8 cellular contexts compared by ENCODE assay signal in genomic region chr15:93030430-93031102, GRCh38. TPM values are rescaled to one million over a fixed set of nuclear protein-coding genes. Genes with fewer than 3 reads are reported as not detected.
DNase-seq lines count a peak whose midpoint lies in the region; ATAC-seq and TF ChIP-seq lines count a peak whose summit lies in the region.

No MANE protein-coding gene starts in this region.

- H3K4me1 ChIP-seq in CD8-positive, alpha-beta T cell (ENCODE audit: insufficient read depth, low read length), result peaks cover 15% of the 10 kb centered on the region
- H3K4me1 ChIP-seq in NT2/D1 (ENCODE audit: insufficient read depth, insufficient read length) (peaks cover 3% of the 10 kb centered on the region), esophagus muscularis mucosa (peaks cover 48 to 57% (median 57%) of the 10 kb centered on the region in 4 donors)
- peaks cover 0 to 11% of the 10 kb centered on the region in 2 donors for H3K4me1 ChIP-seq in naive thymus-derived CD4-positive, alpha-beta T cell (ENCODE audit: control insufficient read depth in 2 of 2, insufficient read depth in 2 of 2, low read length in 2 of 2)

- H3K9ac ChIP-seq in NT2/D1 (ENCODE audit: insufficient read length, low read depth), result no peak overlapping the region

- H3K27me3 Mint-ChIP-seq in CD8-positive, alpha-beta T cell (ENCODE audit: low read depth), result no peaks in the 10 kb centered on the region
- no peaks in the 10 kb centered on the region for H3K27me3 Mint-ChIP-seq in naive thymus-derived CD4-positive, alpha-beta T cell

- H3K4me1 Mint-ChIP-seq in CD8-positive, alpha-beta T cell (ENCODE audit: low read depth), result peaks cover 26% of the 10 kb centered on the region
- H3K4me1 Mint-ChIP-seq in naive thymus-derived CD4-positive, alpha-beta T cell, result peaks cover 6 to 33% (median 20%) of the 10 kb centered on the region in 7 donors

- H3K27me3 ChIP-seq in CD8-positive, alpha-beta T cell (ENCODE audit: insufficient read depth, low read length), result no peaks in the 10 kb centered on the region
- H3K27me3 ChIP-seq in NT2/D1 (ENCODE audit: insufficient read depth, insufficient read length) (no peaks in the 10 kb centered on the region), esophagus muscularis mucosa (peaks cover 0 to 5% (median 0%) of the 10 kb centered on the region in 4 donors)
- H3K27me3 ChIP-seq in naive thymus-derived CD4-positive, alpha-beta T cell (ENCODE audit: control insufficient read depth in 2 of 2, insufficient read depth in 2 of 2, low read length in 2 of 2), result no peaks in the 10 kb centered on the region

- TF ChIP-seq CTCF in CD8-positive, alpha-beta T cell (IDR thresholded peaks at IDR 0.05), result peak; percentile 82
- peak; percentile 88 to 96 (median 94) for TF ChIP-seq CTCF in esophagus muscularis mucosa (IDR thresholded peaks at IDR 0.05)

- H3K4me3 ChIP-seq in CD8-positive, alpha-beta T cell (ENCODE audit: low read depth, low read length), result no peak overlapping the region
- H3K4me3 ChIP-seq in NT2/D1 (ENCODE audit: insufficient read length, low read depth) (no peak overlapping the region), esophagus muscularis mucosa (peak overlapping the region in 1 of 4 donors; percentile 28)
- no peak overlapping the region for H3K4me3 ChIP-seq in naive thymus-derived CD4-positive, alpha-beta T cell (ENCODE audit: low read length)

- no peak overlapping the region for H3K27ac ChIP-seq in CD8-positive, alpha-beta T cell (ENCODE audit: low read depth, low read length)
- peak overlapping the region; percentile 84 to 91 (median 89) for H3K27ac ChIP-seq in esophagus muscularis mucosa (replicated peaks in 1 of 4)
- no peak overlapping the region for H3K27ac ChIP-seq in naive thymus-derived CD4-positive, alpha-beta T cell (ENCODE audit: low read depth, low read length)

- H3K9me3 Mint-ChIP-seq in CD8-positive, alpha-beta T cell, result no peaks in the 10 kb centered on the region
- H3K9me3 Mint-ChIP-seq in naive thymus-derived CD4-positive, alpha-beta T cell, result no peaks in the 10 kb centered on the region

- peaks cover 12% of the 10 kb centered on the region for H3K36me3 ChIP-seq in CD8-positive, alpha-beta T cell (ENCODE audit: insufficient read depth, low read length)
- peaks cover 28% of the 10 kb centered on the region for H3K36me3 ChIP-seq in NT2/D1 (ENCODE audit: insufficient read depth, insufficient read length, low read length)
- peaks cover 0 to 13% (median 12%) of the 10 kb centered on the region in 4 donors for H3K36me3 ChIP-seq in esophagus muscularis mucosa
- peaks cover 0 to 12% (median 0%) of the 10 kb centered on the region in 3 experiments for H3K36me3 ChIP-seq in naive thymus-derived CD4-positive, alpha-beta T cell (ENCODE audit: control insufficient read depth in 2 of 3, insufficient read depth in 3 of 3, low read length in 3 of 3)

- TF ChIP-seq EP300 in esophagus muscularis mucosa (IDR thresholded peaks at IDR 0.05), result no peak

- H3K27ac Mint-ChIP-seq in CD8-positive, alpha-beta T cell, result no peak overlapping the region
- peak overlapping the region in 6 of 9 donors; percentile 69 to 82 (median 74) for H3K27ac Mint-ChIP-seq in naive thymus-derived CD4-positive, alpha-beta T cell

- intact Hi-C loops in CD8-positive, alpha-beta T cell (cut with DNase I, micrococcal nuclease), result loop anchor here (1.0 to 5.0 kb wide), 3 partner anchors 22 to 1292 kb away; no protein-coding TSS in a partner anchor
- intact Hi-C loops in esophagus muscularis mucosa (cut with DNase I), result loop anchor here (2.0 to 5.0 kb wide), 2 partner anchors 57 to 1090 kb away; partner anchors contain the start of gene RGMA
- intact Hi-C loops in naive thymus-derived CD4-positive, alpha-beta T cell (cut with micrococcal nuclease), result loop anchor here (1.0 to 10.0 kb wide), 4 partner anchors 57 to 1294 kb away; partner anchors contain the start of gene RGMA (in 1 of the 2)

- CTCF ChIA-PET in CD8-positive, alpha-beta T cell (lab: Charles Lee), result interaction anchor here (0.5 to 5.6 kb wide), 24 partner anchors 8 to 1293 kb away, joined by 3 to 59 read pairs (median 5); partner anchors contain the start of gene RGMA
- CTCF ChIA-PET in naive thymus-derived CD4-positive, alpha-beta T cell (lab: Charles Lee), result interaction anchor here (0.7 to 1.2 kb wide), 4 partner anchors 15 to 1297 kb away, joined by 3 to 6 read pairs (median 4); no protein-coding TSS in a partner anchor

- no peak for TF ChIP-seq POLR2A in esophagus muscularis mucosa (IDR thresholded peaks at IDR 0.05; ENCODE audit: low read depth)

- WGBS in esophagus muscularis mucosa, result 25% methylated on average over 19 of the region's 20 CpGs

- POLR2A ChIA-PET in CD8-positive, alpha-beta T cell (lab: Charles Lee), result interaction anchor here (1.1 to 1.2 kb wide), 4 partner anchors 17 to 222 kb away, joined by 3 read pairs; no protein-coding TSS in a partner anchor
- POLR2A ChIA-PET in naive thymus-derived CD4-positive, alpha-beta T cell (lab: Charles Lee), result no interaction called here

- peak; percentile 85 for ATAC-seq in CD8-positive, alpha-beta T cell
- peak; percentile 87 for ATAC-seq in HG03342 (IDR thresholded peaks at IDR 0.05; ENCODE audit: unreplicated experiment)
- peak; percentile 85 for ATAC-seq in naive thymus-derived CD4-positive, alpha-beta T cell

- no peaks in the 10 kb centered on the region for H3K9me3 ChIP-seq in CD8-positive, alpha-beta T cell (ENCODE audit: low read length)
- H3K9me3 ChIP-seq in NT2/D1 (ENCODE audit: insufficient read depth, low read length) (no peaks in the 10 kb centered on the region; the same call in 1 of the 2 replicates), esophagus muscularis mucosa (no peaks in the 10 kb centered on the region)
- no peaks in the 10 kb centered on the region for H3K9me3 ChIP-seq in naive thymus-derived CD4-positive, alpha-beta T cell (ENCODE audit: control insufficient read depth in 2 of 3, low read length in 3 of 3)

- H3K4me3 Mint-ChIP-seq in CD8-positive, alpha-beta T cell, result no peak overlapping the region
- H3K4me3 Mint-ChIP-seq in naive thymus-derived CD4-positive, alpha-beta T cell, result peak overlapping the region in 1 of 10 donors; percentile 12

- H3K36me3 Mint-ChIP-seq in CD8-positive, alpha-beta T cell, result peaks cover 22% of the 10 kb centered on the region
- H3K36me3 Mint-ChIP-seq in naive thymus-derived CD4-positive, alpha-beta T cell, result peaks cover 0 to 9% (median 2%) of the 10 kb centered on the region in 5 donors

- DNase-seq in CD8-positive, alpha-beta T cell, result peak; percentile 40 to 77 (median 59)
- DNase-seq in GM19240 (ENCODE audit: insufficient read length, low spot score) (peak; percentile 59), NT2/D1 (ENCODE audit: low read depth, low spot score) (peak; percentile 60), activated T-cell treated with anti-CD3 and anti-CD28 coated beads for 48 hours (ENCODE audit: low read depth) (peak; percentile 53), esophagus muscularis mucosa (ENCODE audit: extremely low spot score) (no peak)
- peak; percentile 38 to 69 (median 59) for DNase-seq in naive thymus-derived CD4-positive, alpha-beta T cell
- peak; percentile 22 to 70 (median 50) for DNase-seq in stimulated activated naive CD4-positive, alpha-beta T cell (lab: John Stamatoyannopoulos, UW)

RNA-seq across cellular contexts. Expression of gene RGMA, which starts 58.4 kb away (rescaled TPM):
- total RNA-seq in CD8-positive, alpha-beta T cell, result 1 to 10 TPM in 1 of 2 experiments, under 1 TPM in 1; 0.50 to 1.7 TPM
- total RNA-seq in esophagus muscularis mucosa, result 100 to 1,000 TPM; 101 to 312 (median 188) TPM
- total RNA-seq in naive thymus-derived CD4-positive, alpha-beta T cell, result 1 to 10 TPM in 1 of 5 experiments, not detected in 4; 1.1 TPM
- polyA plus RNA-seq in naive thymus-derived CD4-positive, alpha-beta T cell, result not detected

Comparison
In these comparisons a context has a peak if more than half of its experiments do, and no peak if none do; other contexts are left out.
1. H3K27ac ChIP-seq: peak in esophagus muscularis mucosa (4 of 4); none in CD8-positive, alpha-beta T cell (single experiment) and naive thymus-derived CD4-positive, alpha-beta T cell (single experiment).
2. RNA of gene RGMA, which starts 58.4 kb away (total RNA-seq): 101 to 312 TPM in esophagus muscularis mucosa; 0.50 to 1.7 TPM in CD8-positive, alpha-beta T cell and 1.1 TPM in naive thymus-derived CD4-positive, alpha-beta T cell; every median in the first group is over 10 times any median in the second.
3. Peak in every context shown above with its lines, with median percentiles within 50 percentile points of each other: ATAC-seq.